21 cellular contexts compared by ENCODE assay signal in the genomic region with DNA sequence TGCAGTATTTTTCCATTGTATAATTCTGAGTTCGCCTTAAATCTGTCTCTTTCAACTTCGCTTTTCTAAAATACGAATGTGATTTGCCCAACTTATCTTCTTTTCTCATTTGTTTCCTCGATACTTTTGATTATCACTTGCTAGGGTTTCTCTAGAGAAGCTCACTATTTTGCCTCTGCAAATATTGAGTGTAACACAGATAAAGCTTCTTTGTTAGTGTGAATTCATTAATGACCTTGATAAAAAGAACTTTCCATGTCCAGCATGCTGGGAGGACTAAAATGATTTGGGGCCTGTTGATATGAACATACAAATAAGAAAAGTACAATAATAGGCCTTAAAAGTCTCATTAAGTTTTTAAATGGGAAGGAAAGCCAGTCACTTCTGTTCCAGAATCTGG.
"Had no signal": no experiment of that assay in that cellular context is flagged by ENCODE, and none has a peak within 500 bp of the region (broad histone marks: within the 10 kb centered on the region; RNA-seq: fewer than 3 reads in every experiment).

No MANE protein-coding gene starts in this region.

- H3K27me3 ChIP-seq: brain microvascular endothelial cell, gastroesophageal sphincter, vagina had no signal

- H3K27me3 Mint-ChIP-seq: effector memory CD8-positive, alpha-beta T cell; naive B cell; stimulated activated naive B cell treated with anti-CD40 and anti-IgM and Interleukin-4, amounts not matched to agents 10 μg/mL and 1 μg/mL and 100 μg/mL, for 72 hours had no signal

- DNase-seq: activated CD4-positive, alpha-beta T cell treated with anti-CD3 and anti-CD28 coated beads for 4 hours; activated CD4-positive, alpha-beta T cell treated with anti-CD3 and anti-CD28 coated beads, Interleukin-2, amount 50 U/mL, for 4 hours; activated effector memory CD4-positive, alpha-beta T cell treated with anti-CD3 and anti-CD28 coated beads, Interleukin-2, amount 50 U/mL, for 16 hours; activated naive CD4-positive, alpha-beta T cell treated with anti-CD3 and anti-CD28 coated beads, Interleukin-2, amount 10 ng/mL, durations not matched to agents 7 days and 5 days; activated naive CD8-positive, alpha-beta T cell treated with anti-CD3 and anti-CD28 coated beads, Interleukin-2, amount 10 ng/mL, durations not matched to agents 7 days and 5 days; activated T-cell treated with anti-CD3 and anti-CD28 coated beads for 4 hours; amniotic stem cell; brain microvascular endothelial cell; effector memory CD8-positive, alpha-beta T cell; hippocampal formation; left cardiac atrium; mammary epithelial cell; naive B cell; stimulated activated CD4-positive, alpha-beta T cell treated with anti-CD3 and anti-CD28 coated beads, Interleukin-15, amount 100 ng/mL, for 24 hours; stimulated activated CD4-positive, alpha-beta T cell treated with anti-CD3 and anti-CD28 coated beads, Interleukin-2, amount 100 ng/mL, for 24 hours; stimulated activated naive B cell treated with anti-CD40 and anti-IgM and Interleukin-4, amounts not matched to agents 10 μg/mL and 1 μg/mL and 100 μg/mL, for 72 hours; trophoblast cell had no signal

- H3K36me3 Mint-ChIP-seq: activated naive CD4-positive, alpha-beta T cell treated with anti-CD3 and anti-CD28 coated beads, Interleukin-2, amount 10 ng/mL, durations not matched to agents 7 days and 5 days; activated naive CD8-positive, alpha-beta T cell treated with anti-CD3 and anti-CD28 coated beads, Interleukin-2, amount 10 ng/mL, durations not matched to agents 7 days and 5 days; naive B cell had no signal

- H3K4me1 Mint-ChIP-seq: activated naive CD4-positive, alpha-beta T cell treated with anti-CD3 and anti-CD28 coated beads, Interleukin-2, amount 10 ng/mL, durations not matched to agents 7 days and 5 days; activated naive CD8-positive, alpha-beta T cell treated with anti-CD3 and anti-CD28 coated beads, Interleukin-2, amount 10 ng/mL, durations not matched to agents 7 days and 5 days; naive B cell had no signal

- H3K4me1 ChIP-seq: prostate gland had no signal

- H3K27ac Mint-ChIP-seq: activated naive CD4-positive, alpha-beta T cell treated with anti-CD3 and anti-CD28 coated beads, Interleukin-2, amount 10 ng/mL, durations not matched to agents 7 days and 5 days; activated naive CD8-positive, alpha-beta T cell treated with anti-CD3 and anti-CD28 coated beads, Interleukin-2, amount 10 ng/mL, durations not matched to agents 7 days and 5 days; effector memory CD8-positive, alpha-beta T cell; stimulated activated naive B cell treated with anti-CD40 and anti-IgM and Interleukin-4, amounts not matched to agents 10 μg/mL and 1 μg/mL and 100 μg/mL, for 72 hours had no signal

- H3K36me3 ChIP-seq: brain microvascular endothelial cell, gastroesophageal sphincter, prostate gland, vagina had no signal

- H3K4me3 ChIP-seq: coronary artery, gastroesophageal sphincter, prostate gland, vagina had no signal

- H3K9me3 ChIP-seq: gastroesophageal sphincter, prostate gland, vagina had no signal

- H3K9me3 Mint-ChIP-seq: effector memory CD8-positive, alpha-beta T cell had no signal

- H3K4me3 Mint-ChIP-seq: activated naive CD4-positive, alpha-beta T cell treated with anti-CD3 and anti-CD28 coated beads, Interleukin-2, amount 10 ng/mL, durations not matched to agents 7 days and 5 days; activated naive CD8-positive, alpha-beta T cell treated with anti-CD3 and anti-CD28 coated beads, Interleukin-2, amount 10 ng/mL, durations not matched to agents 7 days and 5 days; effector memory CD8-positive, alpha-beta T cell; naive B cell; stimulated activated naive B cell treated with anti-CD40 and anti-IgM and Interleukin-4, amounts not matched to agents 10 μg/mL and 1 μg/mL and 100 μg/mL, for 72 hours had no signal

- ATAC-seq: effector memory CD8-positive, alpha-beta T cell; gastroesophageal sphincter; stimulated activated naive B cell treated with anti-CD40 and anti-IgM and Interleukin-4, amounts not matched to agents 10 μg/mL and 1 μg/mL and 100 μg/mL, for 72 hours had no signal

- H3K27ac ChIP-seq: brain microvascular endothelial cell, coronary artery, prostate gland had no signal
